ENCODE assay signal across 8 cellular contexts in genomic region chr16:56317998-56318912, GRCh38.
A peak's percentile ranks its signal among the peaks of the same experiment; 100 is the strongest.
DNase-seq lines count a peak whose midpoint lies in the region; ATAC-seq, FAIRE-seq and TF ChIP-seq lines count a peak whose summit lies in the region.

No MANE protein-coding gene starts in this region.

- H3K4me1 ChIP-seq in Caco-2: no peaks in the 10 kb centered on the region

- POLR2A ChIA-PET in Caco-2 (lab: Charles Lee): no interaction called here

- H3K36me3 Mint-ChIP-seq in Caco-2 (ENCODE audit: insufficient read depth, unreplicated experiment): no peaks in the 10 kb centered on the region
- H3K36me3 Mint-ChIP-seq in natural killer cell treated with Interleukin-12 subunit alpha and Interleukin-12 subunit beta and Interleukin-15 and Interleukin-18, amount 100 ng/mL, for 72 hours: no peaks in the 10 kb centered on the region

- H3K4me3 Mint-ChIP-seq in Caco-2 (ENCODE audit: unreplicated experiment): peak overlapping the region; percentile 22
- no peak overlapping the region for H3K4me3 Mint-ChIP-seq in natural killer cell treated with Interleukin-12 subunit alpha and Interleukin-12 subunit beta and Interleukin-15 and Interleukin-18, amount 100 ng/mL, for 72 hours

- peak; percentile 93 for ATAC-seq in GM21367 (IDR thresholded peaks at IDR 0.05; ENCODE audit: unreplicated experiment)
- ATAC-seq in natural killer cell treated with Interleukin-12 subunit alpha and Interleukin-12 subunit beta and Interleukin-15 and Interleukin-18, amount 100 ng/mL, for 72 hours: peak; percentile 90 to 92

- H3K36me3 ChIP-seq in Caco-2 (ENCODE audit: control insufficient read depth, insufficient read depth, low read length): no peaks in the 10 kb centered on the region

- peak; percentile 71 for FAIRE-seq in HTR-8/SVneo (lab: Jason Lieb, UNC)

- DNase-seq in Caco-2: peak; percentile 83 to 90
- peak; percentile 91 for DNase-seq in HTR-8/SVneo (ENCODE audit: insufficient read length, low spot score)
- peak; percentile 64 for DNase-seq in RPMI7951 (ENCODE audit: low read depth)
- DNase-seq in activated T-helper 9 cell treated with anti-CD3 and anti-CD28 coated beads, Interleukin-2, amount 50 U/mL, for 16 hours (ENCODE audit: low read depth): peak; percentile 62
- peak; percentile 74 for DNase-seq in fibroblast of peridontal ligament (ENCODE audit: extremely low read depth)
- DNase-seq in natural killer cell treated with Interleukin-12 subunit alpha and Interleukin-12 subunit beta and Interleukin-15 and Interleukin-18, amount 100 ng/mL, for 72 hours (ENCODE audit: low spot score): peak; percentile 76
- peak; percentile 17 to 77 (median 52) for DNase-seq in stimulated activated naive CD4-positive, alpha-beta T cell (lab: John Stamatoyannopoulos, UW)

- TF ChIP-seq CTCF in Caco-2 (IDR thresholded peaks at IDR 0.05; ENCODE audit: insufficient read depth in 1 of 2, low read depth in 1 of 2, low read length in 1 of 2, severe bottlenecking in 1 of 2, unreplicated experiment in 1 of 2): peak; percentile 95 to 98

- intact Hi-C loops in Caco-2 (cut with micrococcal nuclease; ENCODE audit: unreplicated experiment): loop anchor here (1.0 kb wide), 3 partner anchors 277 to 606 kb away; no protein-coding TSS in a partner anchor

- BruUV-seq in Caco-2 (replicated peaks; lab: Mats Ljungman, UMichigan): no TSS peak

- H3K9me3 Mint-ChIP-seq in Caco-2 (ENCODE audit: unreplicated experiment): no peaks in the 10 kb centered on the region
- H3K9me3 Mint-ChIP-seq in natural killer cell treated with Interleukin-12 subunit alpha and Interleukin-12 subunit beta and Interleukin-15 and Interleukin-18, amount 100 ng/mL, for 72 hours: no peaks in the 10 kb centered on the region

- H3K27me3 Mint-ChIP-seq in Caco-2 (ENCODE audit: insufficient read depth, unreplicated experiment): peaks cover 4% of the 10 kb centered on the region
- H3K27me3 Mint-ChIP-seq in natural killer cell treated with Interleukin-12 subunit alpha and Interleukin-12 subunit beta and Interleukin-15 and Interleukin-18, amount 100 ng/mL, for 72 hours: peaks cover 4 to 9% of the 10 kb centered on the region in 2 donors

- H3K4me3 ChIP-seq in Caco-2 (ENCODE audit: low read depth, low read length): no peak overlapping the region

- H3K27ac Mint-ChIP-seq in Caco-2 (ENCODE audit: unreplicated experiment): no peak overlapping the region
- H3K27ac Mint-ChIP-seq in natural killer cell treated with Interleukin-12 subunit alpha and Interleukin-12 subunit beta and Interleukin-15 and Interleukin-18, amount 100 ng/mL, for 72 hours: no peak overlapping the region

- H3K27me3 ChIP-seq in Caco-2 (replicated peaks; ENCODE audit: control insufficient read depth, insufficient read depth, low read length): no peaks in the 10 kb centered on the region

- no peaks in the 10 kb centered on the region for H3K9me3 ChIP-seq in Caco-2

- H3K4me1 Mint-ChIP-seq in Caco-2 (ENCODE audit: low read depth, unreplicated experiment): no peaks in the 10 kb centered on the region
- H3K4me1 Mint-ChIP-seq in natural killer cell treated with Interleukin-12 subunit alpha and Interleukin-12 subunit beta and Interleukin-15 and Interleukin-18, amount 100 ng/mL, for 72 hours (ENCODE audit: low read depth in 2 of 2): no peaks in the 10 kb centered on the region

- CTCF ChIA-PET in Caco-2 (lab: Charles Lee): interaction anchor here (0.6 to 2.2 kb wide), 19 partner anchors 8 to 374 kb away, joined by 3 to 13 read pairs (median 4); no protein-coding TSS in a partner anchor
